11 cellular contexts compared by ENCODE assay signal in genomic region chr9:122121391-122121790, GRCh38. TPM values are rescaled to one million over a fixed set of nuclear protein-coding genes. Genes with fewer than 3 reads are reported as not detected.
"Had no signal": no experiment of that assay in that cellular context is flagged by ENCODE, and none has a peak within 500 bp of the region (broad histone marks: within the 10 kb centered on the region; RNA-seq: fewer than 3 reads in every experiment).

No MANE protein-coding gene starts in this region.

- H3K27ac ChIP-seq: GM23248, HL-60 had no signal

- H3K9me3 ChIP-seq: HAP-1 had no signal

- ATAC-seq: HCT116, HepG2 had no signal

- H3K4me3 ChIP-seq: GM23248, HAP-1 had no signal

- DNase-seq: GM23248, GOT3, H7, HFFc6 had no signal

- H3K4me1 ChIP-seq: HAP-1 had no signal

- H2AFZ ChIP-seq: GM23248 had no signal

- H3K36me3 ChIP-seq: HAP-1 had no signal

RNA-seq across cellular contexts. Expression of gene MORN5, which starts 38.3 kb away (rescaled TPM):
- total RNA-seq: GM23248, H4, H7, HepG2, HFFc6, HT1080 had no signal
- polyA plus RNA-seq: GM23248, HepG2, IgD-negative memory B cell had no signal
